Comparison of ENCODE assay signal across 8 cellular contexts in the genomic region with DNA sequence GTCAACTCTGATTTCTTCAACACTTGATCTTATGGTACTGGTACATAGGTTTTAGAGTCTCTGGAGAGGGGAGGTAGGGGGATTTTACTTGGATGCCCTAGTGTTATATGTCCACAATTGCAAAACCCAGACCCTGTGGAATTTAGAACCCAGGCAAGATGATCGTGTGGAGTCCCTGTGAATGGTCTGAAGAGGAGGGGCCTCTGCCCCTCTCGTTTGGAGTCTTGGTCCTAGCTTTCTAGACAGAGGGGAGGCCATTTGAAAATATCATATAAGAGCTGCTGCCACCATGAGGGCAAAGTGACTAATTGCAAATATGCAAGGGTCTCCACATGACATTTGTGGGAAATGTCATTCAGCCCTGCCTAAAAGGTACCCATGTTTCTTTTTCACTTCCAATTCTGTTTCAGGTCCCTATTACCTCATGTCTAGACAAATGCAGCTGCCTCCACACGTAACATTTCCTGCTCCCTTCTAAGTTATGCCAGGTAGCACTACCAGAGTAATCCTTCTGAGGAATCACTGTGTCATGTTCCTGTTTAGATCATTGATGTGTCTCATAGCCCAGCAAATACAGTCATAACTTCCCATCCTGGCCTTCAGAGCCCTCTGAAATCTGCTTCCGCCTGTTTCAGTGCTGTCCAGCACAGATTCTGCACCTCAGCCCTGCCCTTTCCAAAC.
A peak's percentile ranks its signal among the peaks of the same experiment; 100 is the strongest.
DNase-seq lines count a peak whose midpoint lies in the region; ATAC-seq, FAIRE-seq and TF ChIP-seq lines count a peak whose summit lies in the region.

No MANE protein-coding gene starts in this region.

- H4K8ac ChIP-seq in H1 (ENCODE audit: extremely low read depth, insufficient read depth, low read length) = no peak overlapping the region

- no peak overlapping the region for H2BK20ac ChIP-seq in H1 (ENCODE audit: low read length)

- no peak overlapping the region for H3K27ac ChIP-seq in H1 (ENCODE audit: low read depth, low read length)
- H3K27ac ChIP-seq in tibial nerve = peak overlapping the region in 2 of 4 donors; percentile 44 to 61

- POLR2A ChIA-PET in H1 (lab: Charles Lee; ENCODE audit: partially characterized antibody) = interaction anchor here (0.6 to 1.5 kb wide), 2 partner anchors 83 to 171 kb away, joined by 4 to 5 read pairs; no protein-coding TSS in a partner anchor

- H4K5ac ChIP-seq in H1 (ENCODE audit: insufficient read length, low read depth, low read length) = no peak overlapping the region

- H3K4ac ChIP-seq in H1 (replicated peaks; ENCODE audit: insufficient read length, low read depth, low read length) = no peak overlapping the region

- peak; percentile 73 to 79 for TF ChIP-seq RAD21 in H1 (IDR thresholded peaks at IDR 0.05 in 1 of 2, conservative IDR thresholded peaks at IDR 0.05 in 1 of 2; ENCODE audit: low read depth in 2 of 2, low read length in 2 of 2)

- no peaks in the 10 kb centered on the region for H3K9me3 ChIP-seq in H1 (ENCODE audit: insufficient read depth in 2 of 2, low read depth in 1 of 2, low read length in 1 of 2)
- H3K9me3 ChIP-seq in tibial nerve = no peaks in the 10 kb centered on the region

- H3K4me1 ChIP-seq in H1 (replicated peaks in 1 of 4; ENCODE audit: control insufficient read depth in 3 of 4, insufficient read depth in 4 of 4, low read length in 3 of 4) (peaks cover 0 to 9% (median under 1%) of the 10 kb centered on the region in 4 experiments; a peak in 3 of 7 replicates), tibial nerve (peaks cover 0 to 59% (median 7%) of the 10 kb centered on the region in 4 donors)

- H3K4me3 ChIP-seq in H1 (ENCODE audit: extremely low read depth in 1 of 4, insufficient read depth in 2 of 4, low read depth in 3 of 4, low read length in 4 of 4) (no peak overlapping the region), tibial nerve (no peak overlapping the region)

- TF ChIP-seq CTCF in H1 (IDR thresholded peaks at IDR 0.05; ENCODE audit: control extremely low read depth in 1 of 3, insufficient read depth in 1 of 3, low read depth in 1 of 3, low read length in 3 of 3) (peak in 2 of 3 experiments; percentile 56 to 68; a peak in 3 of 4 replicates), tibial nerve (IDR thresholded peaks at IDR 0.05) (peak; percentile 44 to 69 (median 54))

- H3K27me3 ChIP-seq in H1 (replicated peaks in 1 of 4; ENCODE audit: control insufficient read depth in 3 of 4, extremely low read depth in 1 of 4, insufficient read depth in 3 of 4, low read length in 3 of 4) (no peaks in the 10 kb centered on the region), tibial nerve (no peaks in the 10 kb centered on the region)

- no peak overlapping the region for H3K4me2 ChIP-seq in H1 (ENCODE audit: insufficient read depth in 1 of 2, low read depth in 2 of 2, low read length in 2 of 2)

- no peak for TF ChIP-seq EP300 in H1 (IDR thresholded peaks at IDR 0.05; ENCODE audit: borderline replicate concordance in 1 of 2, low read depth in 2 of 2, low read length in 2 of 2)
- TF ChIP-seq EP300 in tibial nerve (IDR thresholded peaks at IDR 0.05) = no peak

- no peak overlapping the region for H2BK120ac ChIP-seq in H1 (replicated peaks; ENCODE audit: low read depth, low read length)

- no peak overlapping the region for H2BK12ac ChIP-seq in H1 (ENCODE audit: low read depth, low read length)

- no peak overlapping the region for H3K9ac ChIP-seq in H1 (replicated peaks in 1 of 4; ENCODE audit: extremely low read depth in 1 of 4, low read depth in 3 of 4, low read length in 3 of 4)

- H3K79me2 ChIP-seq in H1 (ENCODE audit: control insufficient read depth in 1 of 2, insufficient read depth in 2 of 2, low read length in 2 of 2) = no peaks in the 10 kb centered on the region

- H4K91ac ChIP-seq in H1 (replicated peaks; ENCODE audit: insufficient read length, low read length) = no peak overlapping the region

- no peaks in the 10 kb centered on the region for H3K79me1 ChIP-seq in H1 (ENCODE audit: low read depth, low read length)

- no peak overlapping the region for H3K23ac ChIP-seq in H1 (ENCODE audit: insufficient read length)

- no peak overlapping the region for H2AK5ac ChIP-seq in H1 (ENCODE audit: low read depth, low read length)

- H3K56ac ChIP-seq in H1 (replicated peaks; ENCODE audit: insufficient read length, low read depth, low read length) = no peak overlapping the region

- DNase-seq in CD1c-positive myeloid dendritic cell (ENCODE audit: extremely low spot score) (peak; percentile 71), NCI-H2081 treated with DMSO at 0.1 percent for 48 hours (lab: John Stamatoyannopoulos, UW) (peak; percentile 3), H1 (ENCODE audit: low read depth in 1 of 2, low spot score in 2 of 2) (no peak), mucosa of gallbladder (ENCODE audit: low spot score) (peak; percentile 29), tibial nerve (ENCODE audit: low spot score in 2 of 2) (peak in 1 of 2 donors; percentile 28)

- H2BK15ac ChIP-seq in H1 (ENCODE audit: low read length) = no peak overlapping the region

- H2BK5ac ChIP-seq in H1 (ENCODE audit: low read depth, low read length) = no peak overlapping the region

- H4K20me1 ChIP-seq in H1 (replicated peaks in 1 of 2; ENCODE audit: control insufficient read depth in 1 of 2, insufficient read depth in 2 of 2, low read length in 2 of 2) = peaks cover 0 to 2% of the 10 kb centered on the region in 2 experiments

- CTCF ChIA-PET in H1 (lab: Charles Lee; ENCODE audit: partially characterized antibody) = interaction anchor here (0.7 to 6.9 kb wide), 36 partner anchors 10 to 376 kb away, joined by 3 to 72 read pairs (median 4); no protein-coding TSS in a partner anchor

- H3K14ac ChIP-seq in H1 (ENCODE audit: insufficient read length) = no peak overlapping the region

- TF ChIP-seq POLR2A in H1 (IDR thresholded peaks at IDR 0.05; ENCODE audit: control extremely low read depth in 1 of 2, low read depth in 2 of 2, low read length in 2 of 2) (no peak), tibial nerve (IDR thresholded peaks at IDR 0.05) (no peak)

- peak; percentile 87 for ATAC-seq in GM18868 (IDR thresholded peaks at IDR 0.05; ENCODE audit: unreplicated experiment)
- peak; percentile 80 for ATAC-seq in HG03039 (IDR thresholded peaks at IDR 0.05; ENCODE audit: unreplicated experiment)
- peak; percentile 84 to 92 for ATAC-seq in activated CD4-positive, CD25-positive, alpha-beta regulatory T cell treated with anti-CD3 and anti-CD28 coated beads, Interleukin-2, amount 50 U/mL, for 24 hours

- no peak overlapping the region for H2AFZ ChIP-seq in H1 (ENCODE audit: low read length)

- no peaks in the 10 kb centered on the region for H3K23me2 ChIP-seq in H1 (ENCODE audit: low read depth, low read length)

- no peak overlapping the region for H3K18ac ChIP-seq in H1 (ENCODE audit: extremely low read depth, low read length)

- peak; percentile 85 for FAIRE-seq in H1 (lab: Jason Lieb, UNC)

- peaks cover 0 to 16% (median 4%) of the 10 kb centered on the region in 4 experiments; a peak in 3 of 8 replicates for H3K36me3 ChIP-seq in H1 (ENCODE audit: control insufficient read depth in 2 of 4, insufficient read depth in 4 of 4, low read length in 3 of 4)
- H3K36me3 ChIP-seq in tibial nerve = peaks cover 0 to 28% (median 8%) of the 10 kb centered on the region in 3 donors

- WGBS in H1 (ENCODE audit: extremely low coverage in 1 of 2, insufficient coverage in 1 of 2, insufficient read length in 1 of 2, insufficient replicate concordance in 2 of 2, low coverage in 1 of 2, low lambda C conversion rate in 2 of 2, missing lambda C conversion rate in 1 of 2), 2 experiments = 60% methylated on average over 4 of the region's 4 CpGs; no CpG with 5 or more reads in 1 of the 2 experiments
- WGBS in tibial nerve, 2 donors = 28 to 31% methylated on average over 4 of the region's 4 CpGs

TF ChIP-seq in H1, 55 proteins besides CTCF, POLR2A, EP300 and RAD21:
- TF ChIP-seq TEAD4 (IDR thresholded peaks at IDR 0.05; ENCODE audit: low read depth, low read length) (0 out of 2 replicates have a peak, but pooled peaks have one; percentile 19), YY1 (IDR thresholded peaks at IDR 0.05; ENCODE audit: low read depth, low read length) (peak; percentile 61; the same call in 1 of the 2 replicates), SIX5 (IDR thresholded peaks at IDR 0.05; ENCODE audit: low read depth, low read length) (no peak)
TF ChIP-seq in H1: peak in this region for 2.

Comparison
In these comparisons a context has a peak if more than half of its experiments do, and no peak if none do; other contexts are left out.
1. DNase-seq: peak in CD1c-positive myeloid dendritic cell (single experiment), NCI-H2081 treated with DMSO at 0.1 percent for 48 hours (single experiment) and mucosa of gallbladder (single experiment); none in H1 (0 of 2).
2. Peak in every context shown above with its lines, with median percentiles within 50 percentile points of each other: ATAC-seq.